ENCODE assay signal across 9 cellular contexts in genomic region chrX:117305168-117305766, GRCh38.
"Had no signal": no experiment of that assay in that cellular context is flagged by ENCODE, and none has a peak within 500 bp of the region (broad histone marks: within the 10 kb centered on the region; RNA-seq: fewer than 3 reads in every experiment).

No MANE protein-coding gene starts in this region.

- DNase-seq: GM23248, GOT3, H7, HFFc6, IMR-90 had no signal

- H3K4me3 ChIP-seq: GM23248, HAP-1, K562 had no signal

- H3K9me3 ChIP-seq: HAP-1 had no signal

- H3K27ac ChIP-seq: GM23248 had no signal

- FAIRE-seq: HTR-8/SVneo, K562 had no signal

- H3K36me3 ChIP-seq: HAP-1 had no signal

- ATAC-seq: HCT116, K562 had no signal
